Comparison of ENCODE assay signal across 1 cellular context in the genomic region with DNA sequence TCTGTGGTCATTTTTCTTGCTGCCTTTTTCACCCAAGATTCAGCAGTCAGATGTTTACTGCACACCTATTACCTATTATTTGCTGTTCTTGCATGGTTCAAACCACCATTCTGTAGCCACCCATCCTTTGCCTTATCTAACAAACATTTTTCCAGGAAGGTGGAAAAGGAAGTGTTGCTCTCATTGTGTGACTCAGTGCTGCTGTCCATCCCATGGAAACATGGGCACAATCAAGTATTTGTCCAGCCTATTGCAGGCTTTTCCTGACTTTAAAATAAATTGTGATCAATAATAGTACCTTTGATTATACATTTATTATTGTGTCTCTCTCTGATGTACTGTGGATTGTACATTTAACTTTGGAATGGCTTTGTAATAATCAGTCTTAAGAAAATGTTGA.
TF ChIP-seq lines count a peak whose summit lies in the region.

No MANE protein-coding gene starts in this region.

TF ChIP-seq in HepG2, 621 proteins besides CTCF, POLR2A, EP300 and RAD21 (continued from another document):
- TF ChIP-seq, protein P1, sequence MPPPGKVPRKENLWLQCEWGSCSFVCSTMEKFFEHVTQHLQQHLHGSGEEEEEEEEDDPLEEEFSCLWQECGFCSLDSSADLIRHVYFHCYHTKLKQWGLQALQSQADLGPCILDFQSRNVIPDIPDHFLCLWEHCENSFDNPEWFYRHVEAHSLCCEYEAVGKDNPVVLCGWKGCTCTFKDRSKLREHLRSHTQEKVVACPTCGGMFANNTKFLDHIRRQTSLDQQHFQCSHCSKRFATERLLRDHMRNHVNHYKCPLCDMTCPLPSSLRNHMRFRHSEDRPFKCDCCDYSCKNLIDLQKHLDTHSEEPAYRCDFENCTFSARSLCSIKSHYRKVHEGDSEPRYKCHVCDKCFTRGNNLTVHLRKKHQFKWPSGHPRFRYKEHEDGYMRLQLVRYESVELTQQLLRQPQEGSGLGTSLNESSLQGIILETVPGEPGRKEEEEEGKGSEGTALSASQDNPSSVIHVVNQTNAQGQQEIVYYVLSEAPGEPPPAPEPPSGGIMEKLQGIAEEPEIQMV (CRISPR knock-in tag; IDR thresholded peaks at IDR 0.05; ENCODE audit: low read depth): no peak
